In the genomic region with DNA sequence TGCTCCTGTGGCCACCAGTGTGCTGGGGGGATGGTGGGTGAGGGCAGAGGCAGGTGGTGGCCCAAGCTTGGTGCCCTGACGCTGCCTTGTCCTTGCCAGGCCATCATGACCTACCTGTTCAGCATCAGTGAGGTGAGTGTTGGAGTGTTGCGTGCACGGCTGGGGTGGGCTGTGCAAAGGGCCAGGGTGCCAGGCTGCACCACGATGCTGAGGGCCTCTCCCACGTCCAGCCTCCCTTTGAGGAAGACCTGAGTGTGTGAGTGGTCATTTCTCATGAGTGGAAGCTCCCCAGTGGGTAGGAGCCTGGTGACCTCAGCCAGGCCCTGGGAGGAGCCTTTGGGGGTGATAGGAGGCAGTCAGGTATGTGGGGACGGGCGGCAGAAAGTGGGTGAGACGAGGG, we compare ENCODE assay signal across 28 cellular contexts. TPM values are rescaled to one million over a fixed set of nuclear protein-coding genes. Genes with fewer than 3 reads are reported as not detected.
"Had no signal": no experiment of that assay in that cellular context is flagged by ENCODE, and none has a peak within 500 bp of the region (broad histone marks: within the 10 kb centered on the region; RNA-seq: fewer than 3 reads in every experiment).

No MANE protein-coding gene starts in this region.

- H3K4me2 ChIP-seq: SK-N-SH had no signal

- ATAC-seq: activated CD8-positive, alpha-beta T cell treated with anti-CD3 and anti-CD28 coated beads for 36 hours; activated naive CD4-positive, alpha-beta T cell treated with anti-CD3 and anti-CD28 coated beads, Interleukin-2, amount 50 U/mL, for 72 hours; activated naive CD8-positive, alpha-beta T cell treated with anti-CD3 and anti-CD28 coated beads, Interleukin-2, amount 50 U/mL, for 24 hours; body of pancreas; T-helper 17 cell had no signal

- H3K4me1 ChIP-seq: ascending aorta, body of pancreas, SJCRH30 had no signal

- DNase-seq: activated B cell treated with CpG ODN at 0.5 μM for 24 hours; activated CD8-positive, alpha-beta memory T cell treated with anti-CD3 and anti-CD28 coated beads, Interleukin-2, amount 50 U/mL, for 48 hours; activated CD8-positive, alpha-beta T cell treated with anti-CD3 and anti-CD28 coated beads for 36 hours; activated effector memory CD4-positive, alpha-beta T cell treated with anti-CD3 and anti-CD28 coated beads, Interleukin-2, amount 50 U/mL, for 16 hours; activated naive CD4-positive, alpha-beta T cell treated with Interleukin-2 at 50 U/mL for 16 hours; activated naive CD8-positive, alpha-beta T cell treated with anti-CD3 and anti-CD28 coated beads, Interleukin-2, amount 50 U/mL, for 24 hours; activated T-cell treated with anti-CD3 and anti-CD28 coated beads, Interleukin-2, amount 50 U/mL, for 1 hour; amniotic stem cell; body of pancreas; central memory CD4-positive, alpha-beta T cell; MG63; MV-4-11; NCI-H1105; NCI-H1436 treated with DMSO at 0.1 percent for 48 hours; NCI-H187; NCI-H2081; NCI-H510A treated with DMSO at 0.1 percent for 48 hours; Peyer's patch; Right ventricle myocardium superior; SJCRH30; SK-N-SH; T-helper 17 cell; T-helper 9 cell had no signal

- H3K36me3 ChIP-seq: ascending aorta, MG63, Peyer's patch, SJCRH30 had no signal

- H3K36me3 Mint-ChIP-seq: activated naive CD4-positive, alpha-beta T cell treated with anti-CD3 and anti-CD28 coated beads, Interleukin-2, amount 50 U/mL, for 72 hours had no signal

- H3K9me3 ChIP-seq: ascending aorta, body of pancreas, MG63, Peyer's patch, SJCRH30, SK-N-SH had no signal

- H3K27me3 ChIP-seq: ascending aorta, body of pancreas, MG63, Peyer's patch, SJCRH30 had no signal

- H3K27me3 Mint-ChIP-seq: activated B cell treated with CpG ODN at 0.5 μM for 24 hours; activated CD8-positive, alpha-beta T cell treated with anti-CD3 and anti-CD28 coated beads for 36 hours had no signal

- H3K9me3 Mint-ChIP-seq: activated B cell treated with CpG ODN at 0.5 μM for 24 hours; activated CD8-positive, alpha-beta T cell treated with anti-CD3 and anti-CD28 coated beads for 36 hours; activated naive CD4-positive, alpha-beta T cell treated with anti-CD3 and anti-CD28 coated beads, Interleukin-2, amount 50 U/mL, for 72 hours; activated naive CD8-positive, alpha-beta T cell treated with anti-CD3 and anti-CD28 coated beads, Interleukin-2, amount 50 U/mL, for 24 hours; activated T-helper 1 cell treated with anti-CD3 and anti-CD28 coated beads, Interleukin-12 subunit alpha, Interleukin-12 subunit beta, Interleukin-2, Interleukin-4 antibody, amounts not matched to agents 30 ng/mL and 10 ng/mL and 1 ng/mL, durations not matched to agents 14 hours and 24 hours and 36 hours had no signal

- H3K27ac Mint-ChIP-seq: activated CD8-positive, alpha-beta T cell treated with anti-CD3 and anti-CD28 coated beads for 36 hours; activated naive CD8-positive, alpha-beta T cell treated with anti-CD3 and anti-CD28 coated beads, Interleukin-2, amount 50 U/mL, for 24 hours; activated T-helper 1 cell treated with anti-CD3 and anti-CD28 coated beads, Interleukin-12 subunit alpha, Interleukin-12 subunit beta, Interleukin-2, Interleukin-4 antibody, amounts not matched to agents 30 ng/mL and 10 ng/mL and 1 ng/mL, durations not matched to agents 14 hours and 24 hours and 36 hours; T-helper 17 cell had no signal

- H3K4me3 Mint-ChIP-seq: activated B cell treated with CpG ODN at 0.5 μM for 24 hours; activated CD8-positive, alpha-beta T cell treated with anti-CD3 and anti-CD28 coated beads for 36 hours; activated naive CD8-positive, alpha-beta T cell treated with anti-CD3 and anti-CD28 coated beads, Interleukin-2, amount 50 U/mL, for 24 hours; activated T-helper 1 cell treated with anti-CD3 and anti-CD28 coated beads, Interleukin-12 subunit alpha, Interleukin-12 subunit beta, Interleukin-2, Interleukin-4 antibody, amounts not matched to agents 30 ng/mL and 10 ng/mL and 1 ng/mL, durations not matched to agents 14 hours and 24 hours and 36 hours; T-helper 17 cell had no signal

- FAIRE-seq: bronchial epithelial cell had no signal

- H3K4me3 ChIP-seq: ascending aorta, body of pancreas, MG63, Peyer's patch, SJCRH30 had no signal

- H3K27ac ChIP-seq: ascending aorta, body of pancreas, Peyer's patch, RWPE1, SJCRH30 had no signal

- H3K9ac ChIP-seq: SK-N-SH had no signal

RNA-seq across cellular contexts. Expression of a gene that starts 3.2 kb away (rescaled TPM):
- total RNA-seq: activated CD8-positive, alpha-beta T cell treated with anti-CD3 and anti-CD28 coated beads for 36 hours; activated naive CD4-positive, alpha-beta T cell treated with anti-CD3 and anti-CD28 coated beads, Interleukin-2, amount 50 U/mL, for 72 hours; activated T-helper 1 cell treated with anti-CD3 and anti-CD28 coated beads, Interleukin-12 subunit alpha, Interleukin-12 subunit beta, Interleukin-2, Interleukin-4 antibody, amounts not matched to agents 30 ng/mL and 10 ng/mL and 1 ng/mL, durations not matched to agents 14 hours and 24 hours and 36 hours; ascending aorta; body of pancreas; bronchial epithelial cell; Right ventricle myocardium superior; SJCRH30; T-helper 17 cell had no signal
- polyA plus RNA-seq: SK-N-SH had no signal

RNA-seq across cellular contexts. Expression of a gene that starts 40.4 kb away (rescaled TPM):
- total RNA-seq: ascending aorta had no signal
